9 cellular contexts compared by ENCODE assay signal in the genomic region with DNA sequence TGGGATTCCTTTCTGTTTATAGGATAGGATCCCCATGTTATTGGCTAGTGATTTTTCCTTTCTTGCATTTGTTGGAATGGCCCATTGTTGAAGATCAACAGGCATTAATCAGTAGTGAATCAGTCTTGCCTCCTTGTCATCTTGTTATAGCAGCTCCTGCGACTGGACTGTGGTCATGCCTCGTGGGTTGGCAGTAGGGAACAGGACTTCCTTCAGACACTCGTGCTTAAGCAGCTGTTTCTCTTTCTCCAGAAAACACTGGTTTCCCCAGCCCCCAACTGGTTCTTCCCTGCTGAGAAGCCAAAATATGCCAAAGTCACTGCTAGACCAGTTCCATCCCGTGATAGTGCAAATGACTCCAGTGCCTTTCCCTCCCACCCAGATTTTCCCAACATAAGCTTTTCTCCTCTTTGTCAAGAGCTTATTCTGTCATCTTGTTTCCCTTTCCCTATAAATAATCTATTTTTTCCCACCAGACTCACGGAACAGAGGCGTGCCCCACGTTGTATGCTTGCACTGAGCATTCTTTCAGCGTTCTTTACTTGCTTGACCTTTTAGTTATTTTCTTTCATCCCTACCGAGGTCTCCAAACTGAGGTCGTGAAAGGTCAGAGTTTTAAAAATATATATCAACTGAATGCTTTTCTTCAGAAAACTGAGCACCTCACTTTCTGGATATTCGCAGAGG.
DNase-seq lines count a peak whose midpoint lies in the region; ATAC-seq and TF ChIP-seq lines count a peak whose summit lies in the region.
"Had no signal": no experiment of that assay in that cellular context is flagged by ENCODE, and none has a peak within 500 bp of the region (broad histone marks: within the 10 kb centered on the region; RNA-seq: fewer than 3 reads in every experiment).

No MANE protein-coding gene starts in this region.

- H3K27ac ChIP-seq in Peyer's patch: peak overlapping the region; percentile 2 to 78 (median 44)

- POLR2A ChIA-PET in naive thymus-derived CD8-positive, alpha-beta T cell (lab: Charles Lee): no interaction called here

- no peaks in the 10 kb centered on the region for H3K9me3 Mint-ChIP-seq in nephron progenitor cell
- no peaks in the 10 kb centered on the region for H3K9me3 Mint-ChIP-seq in activated CD4-positive, alpha-beta T cell treated with anti-CD3 and anti-CD28 coated beads, Interleukin-2, amount 10 ng/mL, durations not matched to agents 24 days and 14 days
- H3K9me3 Mint-ChIP-seq in naive thymus-derived CD8-positive, alpha-beta T cell: no peaks in the 10 kb centered on the region

- H3K4me1 ChIP-seq in Peyer's patch: peaks cover 0 to 10% (median 0%) of the 10 kb centered on the region in 4 donors

- TF ChIP-seq CTCF in Peyer's patch (IDR thresholded peaks at IDR 0.05) (no peak), fibroblast of pulmonary artery (IDR thresholded peaks at IDR 0.05; ENCODE audit: low read length, missing control alignments) (no peak), nephron progenitor cell (IDR thresholded peaks at IDR 0.05) (no peak)

- H3K27me3 ChIP-seq in Peyer's patch: no peaks in the 10 kb centered on the region

- intact Hi-C loops in activated CD4-positive, alpha-beta T cell treated with anti-CD3 and anti-CD28 coated beads, Interleukin-2, amount 10 ng/mL, durations not matched to agents 24 days and 14 days (cut with micrococcal nuclease): no loop called here

- H3K36me3 Mint-ChIP-seq in nephron progenitor cell (ENCODE audit: low read depth): no peaks in the 10 kb centered on the region
- H3K36me3 Mint-ChIP-seq in activated CD4-positive, alpha-beta T cell treated with anti-CD3 and anti-CD28 coated beads, Interleukin-2, amount 10 ng/mL, durations not matched to agents 24 days and 14 days (ENCODE audit: low read depth): no peaks in the 10 kb centered on the region
- H3K36me3 Mint-ChIP-seq in naive thymus-derived CD8-positive, alpha-beta T cell: no peaks in the 10 kb centered on the region

- H3K36me3 ChIP-seq in Peyer's patch: no peaks in the 10 kb centered on the region

- no peak for TF ChIP-seq POLR2A in Peyer's patch (IDR thresholded peaks at IDR 0.05)

- ATAC-seq in HG02970 (IDR thresholded peaks at IDR 0.05; ENCODE audit: low FRiP score, unreplicated experiment): no peak
- ATAC-seq in naive thymus-derived CD8-positive, alpha-beta T cell: no peak

- no peaks in the 10 kb centered on the region for H3K9me3 ChIP-seq in Peyer's patch

- H3K27me3 Mint-ChIP-seq in nephron progenitor cell (ENCODE audit: low read depth, poor library complexity): peaks cover 7% of the 10 kb centered on the region
- peaks cover 22% of the 10 kb centered on the region for H3K27me3 Mint-ChIP-seq in activated CD4-positive, alpha-beta T cell treated with anti-CD3 and anti-CD28 coated beads, Interleukin-2, amount 10 ng/mL, durations not matched to agents 24 days and 14 days
- H3K27me3 Mint-ChIP-seq in naive thymus-derived CD8-positive, alpha-beta T cell: peaks cover 18 to 27% (median 26%) of the 10 kb centered on the region in 5 donors

- H3K4me3 ChIP-seq in Peyer's patch (no peak overlapping the region), fibroblast of pulmonary artery (replicated peaks; ENCODE audit: low read depth, low read length) (no peak overlapping the region)

- H3K27ac Mint-ChIP-seq in nephron progenitor cell: peak overlapping the region; percentile 17
- H3K27ac Mint-ChIP-seq in activated CD4-positive, alpha-beta T cell treated with anti-CD3 and anti-CD28 coated beads, Interleukin-2, amount 10 ng/mL, durations not matched to agents 24 days and 14 days: no peak overlapping the region
- no peak overlapping the region for H3K27ac Mint-ChIP-seq in naive thymus-derived CD8-positive, alpha-beta T cell

- no peak overlapping the region for H3K4me3 Mint-ChIP-seq in nephron progenitor cell
- no peak overlapping the region for H3K4me3 Mint-ChIP-seq in activated CD4-positive, alpha-beta T cell treated with anti-CD3 and anti-CD28 coated beads, Interleukin-2, amount 10 ng/mL, durations not matched to agents 24 days and 14 days
- no peak overlapping the region for H3K4me3 Mint-ChIP-seq in naive thymus-derived CD8-positive, alpha-beta T cell

- H3K4me1 Mint-ChIP-seq in nephron progenitor cell: peaks cover 44% of the 10 kb centered on the region
- H3K4me1 Mint-ChIP-seq in activated CD4-positive, alpha-beta T cell treated with anti-CD3 and anti-CD28 coated beads, Interleukin-2, amount 10 ng/mL, durations not matched to agents 24 days and 14 days: peaks cover 7% of the 10 kb centered on the region
- H3K4me1 Mint-ChIP-seq in naive thymus-derived CD8-positive, alpha-beta T cell: no peaks in the 10 kb centered on the region

- DNase-seq in AG08396 (ENCODE audit: low spot score) (peak; percentile 63), Peyer's patch (peak in 1 of 3 donors; percentile 63), fibroblast of pulmonary artery (ENCODE audit: low read depth) (peak; percentile 66), nephron progenitor cell (no peak), NCI-H1048 (lab: John Stamatoyannopoulos, UW) (no peak)
- DNase-seq in activated CD4-positive, alpha-beta T cell treated with anti-CD3 and anti-CD28 coated beads, Interleukin-2, amount 10 ng/mL, durations not matched to agents 24 days and 14 days: no peak
- no peak for DNase-seq in naive thymus-derived CD8-positive, alpha-beta T cell
- DNase-seq: DMS153 had no signal

Comparison
In these comparisons a context has a peak if more than half of its experiments do, and no peak if none do; other contexts are left out.
1. DNase-seq: peak in AG08396 (single experiment) and fibroblast of pulmonary artery (single experiment); none in nephron progenitor cell (single experiment), NCI-H1048 (single experiment), activated CD4-positive, alpha-beta T cell treated with anti-CD3 and anti-CD28 coated beads, Interleukin-2, amount 10 ng/mL, durations not matched to agents 24 days and 14 days (single experiment) and naive thymus-derived CD8-positive, alpha-beta T cell (0 of 10).